In genomic region chr11:91742155-91742554, GRCh38 we compare ENCODE assay signal across 23 cellular contexts.
"Had no signal": no experiment of that assay in that cellular context is flagged by ENCODE, and none has a peak within 500 bp of the region (broad histone marks: within the 10 kb centered on the region; RNA-seq: fewer than 3 reads in every experiment).

No MANE protein-coding gene starts in this region.

- H3K4me1 Mint-ChIP-seq: central memory CD8-positive, alpha-beta T cell; nephron; stimulated activated memory B cell treated with anti-CD40 and anti-IgM and Interleukin-4, amounts not matched to agents 10 μg/mL and 1 μg/mL and 100 μg/mL, for 72 hours had no signal

- H3K4me3 Mint-ChIP-seq: activated T-cell treated with anti-CD3 and anti-CD28 coated beads, Interleukin-2, amount 50 U/mL, for 72 hours; central memory CD8-positive, alpha-beta T cell; dendritic cell treated with granulocyte-macrophage colony-stimulating factor and Interleukin-4, amounts not matched to agents 40 ng/mL and 50 ng/mL, for 4 days; nephron; stimulated activated memory B cell treated with anti-CD40 and anti-IgM and Interleukin-4, amounts not matched to agents 10 μg/mL and 1 μg/mL and 100 μg/mL, for 72 hours; T-helper 2 cell treated with Interferon-gamma antibody and Interleukin-4, amounts not matched to agents 5 μg/mL and 100 μg/mL, for 36 hours had no signal

- H3K27me3 Mint-ChIP-seq: central memory CD8-positive, alpha-beta T cell; dendritic cell treated with granulocyte-macrophage colony-stimulating factor and Interleukin-4, amounts not matched to agents 40 ng/mL and 50 ng/mL, for 4 days; stimulated activated memory B cell treated with anti-CD40 and anti-IgM and Interleukin-4, amounts not matched to agents 10 μg/mL and 1 μg/mL and 100 μg/mL, for 72 hours had no signal

- H3K4me3 ChIP-seq: esophagus squamous epithelium, heart right ventricle, left lung, lower lobe of right lung, skin epidermis, tibial nerve had no signal

- H3K27ac Mint-ChIP-seq: activated naive CD4-positive, alpha-beta T cell treated with anti-CD3 and anti-CD28 coated beads, Interleukin-2, amount 50 U/mL, for 72 hours; activated T-cell treated with anti-CD3 and anti-CD28 coated beads, Interleukin-2, amount 50 U/mL, for 72 hours; dendritic cell treated with granulocyte-macrophage colony-stimulating factor and Interleukin-4, amounts not matched to agents 40 ng/mL and 50 ng/mL, for 4 days; stimulated activated memory B cell treated with anti-CD40 and anti-IgM and Interleukin-4, amounts not matched to agents 10 μg/mL and 1 μg/mL and 100 μg/mL, for 72 hours; T-helper 2 cell treated with Interferon-gamma antibody and Interleukin-4, amounts not matched to agents 5 μg/mL and 100 μg/mL, for 36 hours had no signal

- H3K27me3 ChIP-seq: esophagus squamous epithelium, heart right ventricle, left lung, tibial nerve had no signal

- H3K36me3 Mint-ChIP-seq: activated naive CD4-positive, alpha-beta T cell treated with anti-CD3 and anti-CD28 coated beads, Interleukin-2, amount 50 U/mL, for 72 hours; stimulated activated memory B cell treated with anti-CD40 and anti-IgM and Interleukin-4, amounts not matched to agents 10 μg/mL and 1 μg/mL and 100 μg/mL, for 72 hours had no signal

- DNase-seq: activated CD4-positive, alpha-beta T cell treated with anti-CD3 and anti-CD28 coated beads for 4 hours; activated CD4-positive, alpha-beta T cell treated with anti-CD3 and anti-CD28 coated beads, Interleukin-2, amount 50 U/mL, for 4 hours; activated naive CD4-positive, alpha-beta T cell; activated T-cell treated with anti-CD3 and anti-CD28 coated beads for 4 hours; activated T-cell treated with anti-CD3 and anti-CD28 coated beads, Interleukin-2, amount 50 U/mL, for 72 hours; esophagus squamous epithelium; foreskin melanocyte; heart right ventricle; left lung; lower lobe of right lung; stimulated activated CD4-positive, alpha-beta T cell treated with anti-CD3 and anti-CD28 coated beads, Interleukin-4, amount 100 ng/mL, for 24 hours; T-helper 1 cell had no signal

- ATAC-seq: activated naive CD4-positive, alpha-beta T cell treated with anti-CD3 and anti-CD28 coated beads, Interleukin-2, amount 50 U/mL, for 72 hours; activated T-cell treated with anti-CD3 and anti-CD28 coated beads, Interleukin-2, amount 50 U/mL, for 72 hours; heart right ventricle; left lung; lower lobe of right lung; sciatic nerve; stimulated activated memory B cell treated with anti-CD40 and anti-IgM and Interleukin-4, amounts not matched to agents 10 μg/mL and 1 μg/mL and 100 μg/mL, for 72 hours had no signal

- H3K9me3 ChIP-seq: esophagus squamous epithelium, lower lobe of right lung, tibial nerve had no signal

- FAIRE-seq: bronchial epithelial cell, islet of Langerhans had no signal

- H3K27ac ChIP-seq: esophagus squamous epithelium, heart right ventricle, left lung, lower lobe of right lung, skin epidermis, tibial nerve had no signal

- H3K4me1 ChIP-seq: esophagus squamous epithelium, heart right ventricle, left lung, lower lobe of right lung, tibial nerve had no signal

- H3K36me3 ChIP-seq: esophagus squamous epithelium, heart right ventricle, left lung, lower lobe of right lung, tibial nerve had no signal

- H3K9me3 Mint-ChIP-seq: stimulated activated memory B cell treated with anti-CD40 and anti-IgM and Interleukin-4, amounts not matched to agents 10 μg/mL and 1 μg/mL and 100 μg/mL, for 72 hours had no signal
